Comparison of ENCODE assay signal across 10 cellular contexts in the genomic region with DNA sequence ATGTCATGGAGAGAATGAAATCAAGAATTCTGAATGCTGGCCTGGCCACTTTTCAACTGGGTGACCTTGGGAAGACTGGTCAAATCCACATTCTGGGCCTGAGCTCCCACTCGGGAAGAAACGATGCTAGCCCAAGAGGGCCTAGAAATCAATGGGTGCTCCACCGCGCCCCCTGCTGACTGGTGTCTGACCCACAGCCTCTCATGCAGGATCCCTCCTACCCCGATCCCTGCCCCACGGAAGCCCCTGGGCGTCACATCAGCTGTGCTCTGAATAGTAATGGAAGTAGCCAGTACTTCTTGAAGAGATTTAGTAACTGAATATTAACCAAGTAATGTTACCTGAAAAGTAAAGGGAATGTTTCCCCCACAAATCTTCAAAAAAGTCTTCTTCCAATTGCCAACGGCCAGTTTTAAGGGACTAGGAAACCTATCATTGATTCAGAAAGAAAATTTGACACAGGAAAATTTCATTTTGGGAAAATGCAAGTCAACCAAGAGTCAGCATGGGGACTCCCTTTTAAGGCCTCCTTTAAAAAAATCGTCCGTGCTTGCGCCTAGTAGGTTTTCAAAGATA. TPM values are rescaled to one million over a fixed set of nuclear protein-coding genes. Genes with fewer than 3 reads are reported as not detected.
A peak's percentile ranks its signal among the peaks of the same experiment; 100 is the strongest.
DNase-seq lines count a peak whose midpoint lies in the region; ATAC-seq, FAIRE-seq and TF ChIP-seq lines count a peak whose summit lies in the region.
"Had no signal": no experiment of that assay in that cellular context is flagged by ENCODE, and none has a peak within 500 bp of the region (broad histone marks: within the 10 kb centered on the region; RNA-seq: fewer than 3 reads in every experiment).

No MANE protein-coding gene starts in this region.

- CTCF ChIA-PET in HepG2 (lab: Yijun Ruan, JAX; ENCODE audit: low intra/inter-chr PET ratio, low total read pairs) = interaction anchor here (0.8 kb wide), 1 partner anchor 45 kb away, joined by 4 read pairs; no protein-coding TSS in a partner anchor

- no peaks in the 10 kb centered on the region for H3K27me3 ChIP-seq in HepG2 (ENCODE audit: control insufficient read depth in 1 of 2, insufficient read depth in 2 of 2, low read length in 2 of 2)

- no peaks in the 10 kb centered on the region for H3K9me3 ChIP-seq in HepG2 (ENCODE audit: low read length)

- no peak overlapping the region for H2AFZ ChIP-seq in HepG2 (ENCODE audit: low read length)

- no peak for TF ChIP-seq POLR2A in HepG2 (IDR thresholded peaks at IDR 0.05; ENCODE audit: insufficient read depth in 1 of 2, low read depth in 2 of 2, low read length in 2 of 2)

- no peak for TF ChIP-seq RAD21 in HepG2 (CRISPR knock-in tag; IDR thresholded peaks at IDR 0.05)

- H3K4me1 ChIP-seq in HepG2 (ENCODE audit: insufficient read depth, low read length) = no peaks in the 10 kb centered on the region

- no peak for FAIRE-seq in HepG2 (lab: Jason Lieb, UNC)

- TF ChIP-seq EP300 in HepG2 (IDR thresholded peaks at IDR 0.05; ENCODE audit: low read depth in 2 of 2, low read length in 2 of 2) (no peak), HepG2 (CRISPR knock-in tag; IDR thresholded peaks at IDR 0.05; ENCODE audit: borderline replicate concordance) (no peak)

- H3K4me3 ChIP-seq in WI38 (ENCODE audit: low read depth, low read length) = no peak overlapping the region
- H3K4me3 ChIP-seq in HepG2 (replicated peaks in 1 of 3; ENCODE audit: insufficient read depth in 1 of 3, low read depth in 2 of 3, low read length in 3 of 3) = no peak overlapping the region

- peaks cover 0 to 5% of the 10 kb centered on the region in 2 experiments; a peak in 3 of 5 replicates for H3K36me3 ChIP-seq in HepG2 (replicated peaks in 1 of 2; ENCODE audit: control insufficient read depth in 1 of 2, insufficient read depth in 2 of 2, low read length in 2 of 2)

- H3K4me2 ChIP-seq in HepG2 (ENCODE audit: low read depth, low read length) = no peak overlapping the region

- H4K20me1 ChIP-seq in HepG2 (ENCODE audit: insufficient read depth, low read length) = no peaks in the 10 kb centered on the region

- peak; percentile 56 for ATAC-seq in HepG2
- no peak for ATAC-seq in HG03520 (IDR thresholded peaks at IDR 0.05; ENCODE audit: unreplicated experiment)
- no peak for ATAC-seq in HG03442 (IDR thresholded peaks at IDR 0.05; ENCODE audit: unreplicated experiment)
- ATAC-seq in GM21825 (IDR thresholded peaks at IDR 0.05; ENCODE audit: unreplicated experiment) = no peak

- intact Hi-C loops in HepG2 (cut with micrococcal nuclease; ENCODE audit: unreplicated experiment) = loop anchor here (5.0 kb wide), 1 partner anchor 67 kb away; no protein-coding TSS in a partner anchor

- H3K27ac ChIP-seq in C4-2B = no peak overlapping the region
- no peak overlapping the region for H3K27ac ChIP-seq in HepG2 (ENCODE audit: extremely low read length, insufficient read depth, low read length)

- H3K9ac ChIP-seq in HepG2 (ENCODE audit: insufficient read depth, low read depth, low read length) = no peak overlapping the region

- POLR2A ChIA-PET in HepG2 (lab: Yijun Ruan, JAX) = no interaction called here

- no peaks in the 10 kb centered on the region for H3K79me2 ChIP-seq in HepG2 (ENCODE audit: insufficient read depth, low read length)

- TF ChIP-seq CTCF in C4-2B (conservative IDR thresholded peaks at IDR 0.05) (peak; percentile 83), GM13976 (IDR thresholded peaks at IDR 0.05; ENCODE audit: borderline replicate concordance, control extremely low read depth, extremely low read depth, insufficient read depth, missing control alignments) (peak; percentile 27), WI38 (IDR thresholded peaks at IDR 0.05; ENCODE audit: low read depth, low read length) (peak; percentile 42), HepG2 (CRISPR knock-in tag; IDR thresholded peaks at IDR 0.05) (peak; percentile 65)

- in situ Hi-C loops in GM13976 (cut with MboI; ENCODE audit: low sequenced_read_pairs, unreplicated experiment) = no loop called here
- in situ Hi-C loops in HepG2 (cut with HindIII; ENCODE audit: extremely low pct_ligation_motif_present, low pct_unique_long_range_greater_than_20kb) = loop anchor here (10.0 to 25.0 kb wide), 2 partner anchors 105 to 637 kb away; no protein-coding TSS in a partner anchor

- no TSS peak for BruUV-seq in HepG2 (replicated peaks; lab: Mats Ljungman, UMichigan)

- DNase-seq in GM13976 (ENCODE audit: low spot score) (peak; percentile 74), HepG2 (ENCODE audit: low spot score) (no peak), NCI-H2196 (lab: John Stamatoyannopoulos, UW; ENCODE audit: unreplicated experiment) (no peak)
- DNase-seq: NCI-H1930 had no signal

- 99% methylated on average over 7 of the region's 11 CpGs for WGBS in HepG2 (ENCODE audit: low lambda C conversion rate)

TF ChIP-seq in HepG2, 621 proteins besides CTCF, POLR2A, EP300 and RAD21 (continues in another document):
- TF ChIP-seq, protein P1, sequence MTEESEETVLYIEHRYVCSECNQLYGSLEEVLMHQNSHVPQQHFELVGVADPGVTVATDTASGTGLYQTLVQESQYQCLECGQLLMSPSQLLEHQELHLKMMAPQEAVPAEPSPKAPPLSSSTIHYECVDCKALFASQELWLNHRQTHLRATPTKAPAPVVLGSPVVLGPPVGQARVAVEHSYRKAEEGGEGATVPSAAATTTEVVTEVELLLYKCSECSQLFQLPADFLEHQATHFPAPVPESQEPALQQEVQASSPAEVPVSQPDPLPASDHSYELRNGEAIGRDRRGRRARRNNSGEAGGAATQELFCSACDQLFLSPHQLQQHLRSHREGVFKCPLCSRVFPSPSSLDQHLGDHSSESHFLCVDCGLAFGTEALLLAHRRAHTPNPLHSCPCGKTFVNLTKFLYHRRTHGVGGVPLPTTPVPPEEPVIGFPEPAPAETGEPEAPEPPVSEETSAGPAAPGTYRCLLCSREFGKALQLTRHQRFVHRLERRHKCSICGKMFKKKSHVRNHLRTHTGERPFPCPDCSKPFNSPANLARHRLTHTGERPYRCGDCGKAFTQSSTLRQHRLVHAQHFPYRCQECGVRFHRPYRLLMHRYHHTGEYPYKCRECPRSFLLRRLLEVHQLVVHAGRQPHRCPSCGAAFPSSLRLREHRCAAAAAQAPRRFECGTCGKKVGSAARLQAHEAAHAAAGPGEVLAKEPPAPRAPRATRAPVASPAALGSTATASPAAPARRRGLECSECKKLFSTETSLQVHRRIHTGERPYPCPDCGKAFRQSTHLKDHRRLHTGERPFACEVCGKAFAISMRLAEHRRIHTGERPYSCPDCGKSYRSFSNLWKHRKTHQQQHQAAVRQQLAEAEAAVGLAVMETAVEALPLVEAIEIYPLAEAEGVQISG (CRISPR knock-in tag; IDR thresholded peaks at IDR 0.05) = no peak
- TF ChIP-seq, protein P2, sequence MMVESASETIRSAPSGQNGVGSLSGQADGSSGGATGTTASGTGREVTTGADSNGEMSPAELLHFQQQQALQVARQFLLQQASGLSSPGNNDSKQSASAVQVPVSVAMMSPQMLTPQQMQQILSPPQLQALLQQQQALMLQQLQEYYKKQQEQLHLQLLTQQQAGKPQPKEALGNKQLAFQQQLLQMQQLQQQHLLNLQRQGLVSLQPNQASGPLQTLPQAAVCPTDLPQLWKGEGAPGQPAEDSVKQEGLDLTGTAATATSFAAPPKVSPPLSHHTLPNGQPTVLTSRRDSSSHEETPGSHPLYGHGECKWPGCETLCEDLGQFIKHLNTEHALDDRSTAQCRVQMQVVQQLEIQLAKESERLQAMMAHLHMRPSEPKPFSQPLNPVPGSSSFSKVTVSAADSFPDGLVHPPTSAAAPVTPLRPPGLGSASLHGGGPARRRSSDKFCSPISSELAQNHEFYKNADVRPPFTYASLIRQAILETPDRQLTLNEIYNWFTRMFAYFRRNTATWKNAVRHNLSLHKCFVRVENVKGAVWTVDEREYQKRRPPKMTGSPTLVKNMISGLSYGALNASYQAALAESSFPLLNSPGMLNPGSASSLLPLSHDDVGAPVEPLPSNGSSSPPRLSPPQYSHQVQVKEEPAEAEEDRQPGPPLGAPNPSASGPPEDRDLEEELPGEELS (CRISPR knock-in tag; IDR thresholded peaks at IDR 0.05) = no peak
- TF ChIP-seq, protein P3, sequence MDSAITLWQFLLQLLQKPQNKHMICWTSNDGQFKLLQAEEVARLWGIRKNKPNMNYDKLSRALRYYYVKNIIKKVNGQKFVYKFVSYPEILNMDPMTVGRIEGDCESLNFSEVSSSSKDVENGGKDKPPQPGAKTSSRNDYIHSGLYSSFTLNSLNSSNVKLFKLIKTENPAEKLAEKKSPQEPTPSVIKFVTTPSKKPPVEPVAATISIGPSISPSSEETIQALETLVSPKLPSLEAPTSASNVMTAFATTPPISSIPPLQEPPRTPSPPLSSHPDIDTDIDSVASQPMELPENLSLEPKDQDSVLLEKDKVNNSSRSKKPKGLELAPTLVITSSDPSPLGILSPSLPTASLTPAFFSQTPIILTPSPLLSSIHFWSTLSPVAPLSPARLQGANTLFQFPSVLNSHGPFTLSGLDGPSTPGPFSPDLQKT (CRISPR knock-in tag; IDR thresholded peaks at IDR 0.05; ENCODE audit: borderline replicate concordance) = no peak
- TF ChIP-seq FLYWCH1 (CRISPR knock-in tag; IDR thresholded peaks at IDR 0.05) (no peak), CENPT (CRISPR knock-in tag; IDR thresholded peaks at IDR 0.05; ENCODE audit: low read depth) (no peak), ZNF225 (CRISPR knock-in tag; IDR thresholded peaks at IDR 0.05) (no peak)

RNA-seq across cellular contexts. Expression of a gene that starts 43.9 kb away (rescaled TPM):
- total RNA-seq in HepG2 (2016; rRNA removed; fragmentation: Illumina TruSeq; extraction: Trizol) = 0.14 and 0.29 TPM in 2 replicates
- total RNA-seq in HepG2 (2016; cell fraction: cytosol; rRNA removed; fragmentation: Illumina TruSeq; extraction: Trizol; ENCODE audit: low read depth) = not detected in 2 replicates
- total RNA-seq in HepG2 (2016; cell fraction: insoluble cytoplasmic fraction; rRNA removed; fragmentation: Illumina TruSeq; extraction: Trizol) = 0.09 and 0.28 TPM in 2 replicates
- total RNA-seq in HepG2 (2016; cell fraction: membrane; rRNA removed; fragmentation: Illumina TruSeq; extraction: Trizol) = 0.03 and 0.12 TPM in 2 replicates
- total RNA-seq in HepG2 (2016; cell fraction: nucleus; rRNA removed; fragmentation: Illumina TruSeq; extraction: Trizol) = 0.28 and 0.37 TPM in 2 replicates
- 0.01 and 0.07 TPM in 2 replicates for polyA plus RNA-seq in HepG2 (2011; rRNA removed)
- polyA plus RNA-seq in HepG2 (2011; cell fraction: cytosol; rRNA removed) = 0.01 TPM in 1 of 2 replicates, not detected in the other
- polyA plus RNA-seq in HepG2 (2011; cell fraction: nucleus; rRNA removed) = 0.11 and 0.16 TPM in 2 replicates
- 0.05 and 0.12 TPM in 2 replicates for polyA plus RNA-seq in HepG2 (2012)
- polyA plus RNA-seq in HepG2 (2016; cell fraction: cytosol; fragmentation: Illumina TruSeq; extraction: Trizol; ENCODE audit: low read depth) = 0.03 TPM in 1 of 2 replicates, not detected in the other
- 0.05 and 0.12 TPM in 2 replicates for polyA plus RNA-seq in HepG2 (2016; cell fraction: insoluble cytoplasmic fraction; fragmentation: Illumina TruSeq; extraction: Trizol; ENCODE audit: low read depth)
- polyA plus RNA-seq in HepG2 (2016; cell fraction: membrane; fragmentation: Illumina TruSeq; extraction: Trizol; ENCODE audit: low read depth) = 0.05 and 0.07 TPM in 2 replicates
- 0.37 and 0.41 TPM in 2 replicates for polyA plus RNA-seq in HepG2 (2016; cell fraction: nucleus; fragmentation: Illumina TruSeq; extraction: Trizol; ENCODE audit: insufficient read depth, low read depth)
- 0.05 and 0.50 TPM in 2 replicates for polyA minus RNA-seq in HepG2 (2011; rRNA and poly(A)+ RNA removed; ENCODE audit: low replicate concordance)
- polyA minus RNA-seq in HepG2 (2011; cell fraction: cytosol; rRNA and poly(A)+ RNA removed) = not detected in 2 replicates
- 0.12 and 0.13 TPM in 2 replicates for polyA minus RNA-seq in HepG2 (2011; cell fraction: nucleus; rRNA and poly(A)+ RNA removed)
- total RNA-seq: mesenteric fat pad had no signal

Comparison
In these comparisons a context has a peak if more than half of its experiments do, and no peak if none do; other contexts are left out.
1. CTCF ChIP-seq: peak in every context shown above with its lines; median percentile 83 in C4-2B; 65 in HepG2; 42 in WI38; 27 in GM13976.